In the genomic region with DNA sequence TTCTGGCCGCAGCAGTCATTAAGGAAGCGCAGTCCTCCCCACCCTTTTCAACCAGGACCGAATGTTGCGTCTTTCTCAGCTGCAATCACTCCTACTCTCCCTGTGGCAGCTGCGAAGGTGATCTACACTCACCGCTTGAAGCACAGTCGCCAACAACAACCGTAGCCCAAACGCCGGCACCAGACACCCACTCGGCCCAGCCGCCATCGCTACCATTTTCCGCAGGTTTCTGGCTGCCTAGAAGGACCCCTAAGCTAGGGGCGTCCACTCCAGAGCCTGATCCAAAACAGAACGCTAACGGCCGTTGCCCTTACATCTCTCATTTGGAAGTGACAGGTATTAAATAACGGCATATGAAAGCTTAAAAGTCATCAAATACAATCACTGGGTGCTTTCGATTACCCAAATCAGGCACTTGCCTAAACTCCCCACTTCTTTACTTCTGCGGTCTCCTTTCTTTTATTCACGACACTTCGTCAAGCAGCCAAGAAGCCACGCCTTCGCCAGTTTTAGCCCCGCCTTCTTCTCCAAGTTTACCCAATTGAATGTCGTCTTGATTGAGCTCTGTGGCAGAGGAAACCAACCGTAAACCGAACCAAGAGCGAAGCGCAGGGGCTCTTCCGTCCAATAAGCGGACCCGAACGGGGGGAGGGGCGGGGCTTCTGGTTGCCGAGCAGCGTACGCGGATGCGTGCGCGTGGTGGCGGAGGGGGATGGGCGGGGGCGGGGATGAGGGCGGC, we compare ENCODE assay signal across 1 cellular context.
TF ChIP-seq lines count a peak whose summit lies in the region.

A gene (minus strand): TSS at position 231 of the 739 bp plus-strand sequence. CDS start 15 bp downstream, at position 216.

TF ChIP-seq in H1, 55 proteins besides CTCF, POLR2A, EP300 and RAD21:
- TF ChIP-seq, protein P1, sequence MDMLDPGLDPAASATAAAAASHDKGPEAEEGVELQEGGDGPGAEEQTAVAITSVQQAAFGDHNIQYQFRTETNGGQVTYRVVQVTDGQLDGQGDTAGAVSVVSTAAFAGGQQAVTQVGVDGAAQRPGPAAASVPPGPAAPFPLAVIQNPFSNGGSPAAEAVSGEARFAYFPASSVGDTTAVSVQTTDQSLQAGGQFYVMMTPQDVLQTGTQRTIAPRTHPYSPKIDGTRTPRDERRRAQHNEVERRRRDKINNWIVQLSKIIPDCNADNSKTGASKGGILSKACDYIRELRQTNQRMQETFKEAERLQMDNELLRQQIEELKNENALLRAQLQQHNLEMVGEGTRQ (IDR thresholded peaks at IDR 0.05; ENCODE audit: low read length): no peak
- TF ChIP-seq GABPA (IDR thresholded peaks at IDR 0.05; ENCODE audit: borderline replicate concordance, insufficient read depth, low read length) (no peak), POLR2AphosphoS5 (IDR thresholded peaks at IDR 0.05; ENCODE audit: low read depth, low read length) (peak; percentile 83), SP1 (IDR thresholded peaks at IDR 0.05; ENCODE audit: low read depth, low read length) (peak; percentile 64; the same call in 1 of the 2 replicates), GTF2F1 (IDR thresholded peaks at IDR 0.05; ENCODE audit: borderline replicate concordance, low read depth, low read length) (no peak; the same call in 1 of the 2 replicates), SIX5 (IDR thresholded peaks at IDR 0.05; ENCODE audit: low read depth, low read length) (no peak), POU5F1 (IDR thresholded peaks at IDR 0.05; ENCODE audit: low read depth, low read length) (no peak), JUN (IDR thresholded peaks at IDR 0.05; ENCODE audit: low read depth, low read length) (no peak), BCL11A (IDR thresholded peaks at IDR 0.05; ENCODE audit: low read depth in 2 of 2, low read length in 2 of 2) (no peak), SRF (IDR thresholded peaks at IDR 0.05; ENCODE audit: low read depth, low read length) (no peak), HDAC2 (IDR thresholded peaks at IDR 0.05; ENCODE audit: borderline replicate concordance in 1 of 2, low read depth in 2 of 2, low read length in 2 of 2) (no peak), FOSL1 (IDR thresholded peaks at IDR 0.05; ENCODE audit: insufficient read depth, low read depth, low read length) (no peak), RBBP5 (IDR thresholded peaks at IDR 0.05; ENCODE audit: borderline replicate concordance, low read depth, low read length) (no peak; the same call in 1 of the 2 replicates), ASH2L (IDR thresholded peaks at IDR 0.05; ENCODE audit: low read length) (no peak), EGR1 (IDR thresholded peaks at IDR 0.05; ENCODE audit: borderline replicate concordance, low read depth, low read length) (no peak), SUZ12 (IDR thresholded peaks at IDR 0.05; ENCODE audit: low read length) (no peak), ZNF274 (IDR thresholded peaks at IDR 0.05; ENCODE audit: borderline replicate concordance, extremely low read depth, low read length) (no peak), TAF1 (IDR thresholded peaks at IDR 0.05; ENCODE audit: low read depth, low read length) (peak; percentile 99), BRCA1 (IDR thresholded peaks at IDR 0.05; ENCODE audit: low read depth, low read length) (no peak), RFX5 (IDR thresholded peaks at IDR 0.05; ENCODE audit: borderline replicate concordance, low read depth, low read length) (no peak), NANOG (IDR thresholded peaks at IDR 0.05; ENCODE audit: insufficient read depth, low read depth, low read length, poor library complexity, severe bottlenecking) (no peak), KDM5A (IDR thresholded peaks at IDR 0.05; ENCODE audit: low read length) (peak; percentile 68), CBX8 (IDR thresholded peaks at IDR 0.05; ENCODE audit: borderline replicate concordance, low read depth, low read length) (no peak), CHD1 (IDR thresholded peaks at IDR 0.05; ENCODE audit: low read depth, low read length) (no peak), HDAC6 (IDR thresholded peaks at IDR 0.05; ENCODE audit: low read depth, low read length) (no peak), SP4 (IDR thresholded peaks at IDR 0.05; ENCODE audit: low read length) (peak; percentile 100), KDM4A (IDR thresholded peaks at IDR 0.05; ENCODE audit: low read depth, low read length, severe bottlenecking) (no peak), KDM1A (IDR thresholded peaks at IDR 0.05; ENCODE audit: borderline replicate concordance, low read length) (no peak), CREB1 (IDR thresholded peaks at IDR 0.05) (no peak), MAFK (IDR thresholded peaks at IDR 0.05; ENCODE audit: low read depth, low read length) (no peak), CBX5 (IDR thresholded peaks at IDR 0.05; ENCODE audit: low read depth, low read length) (no peak), TAF7 (optimal IDR thresholded peaks at IDR 0.05; ENCODE audit: borderline replicate concordance, low read depth, low read length) (peak; percentile 94), CHD2 (IDR thresholded peaks at IDR 0.05; ENCODE audit: low read length) (no peak), NRF1 (IDR thresholded peaks at IDR 0.05; ENCODE audit: low read depth, low read length) (no peak), JUND (IDR thresholded peaks at IDR 0.05; ENCODE audit: low read length) (no peak), TEAD4 (IDR thresholded peaks at IDR 0.05; ENCODE audit: low read depth, low read length) (no peak), YY1 (IDR thresholded peaks at IDR 0.05; ENCODE audit: low read depth, low read length) (peak; percentile 96), SIRT6 (IDR thresholded peaks at IDR 0.05; ENCODE audit: low read length) (no peak), RNF2 (IDR thresholded peaks at IDR 0.05; ENCODE audit: borderline replicate concordance, low read depth, low read length, missing control alignments, poor library complexity, severe bottlenecking) (no peak), PHF8 (conservative IDR thresholded peaks at IDR 0.05; ENCODE audit: low read depth, low read length) (peak; percentile 96), SAP30 (IDR thresholded peaks at IDR 0.05; ENCODE audit: insufficient read depth, insufficient replicate concordance, low read length) (no peak), TBP (IDR thresholded peaks at IDR 0.05; ENCODE audit: low read depth, low read length) (peak; percentile 93), CTBP2 (IDR thresholded peaks at IDR 0.05; ENCODE audit: borderline replicate concordance, insufficient read depth, insufficient read length, low read length) (no peak), BACH1 (IDR thresholded peaks at IDR 0.05; ENCODE audit: low read length) (no peak), CEBPB (IDR thresholded peaks at IDR 0.05; ENCODE audit: low read depth, low read length) (no peak), EZH2 (IDR thresholded peaks at IDR 0.05; ENCODE audit: low read depth, low read length, severe bottlenecking) (no peak), SP2 (IDR thresholded peaks at IDR 0.05; ENCODE audit: low read length) (peak; percentile 20; the same call in 1 of the 2 replicates), SIN3A (conservative IDR thresholded peaks at IDR 0.05 in 1 of 2, IDR thresholded peaks at IDR 0.05 in 1 of 2; ENCODE audit: low read depth in 1 of 2, low read length in 2 of 2) (0 out of 4 replicates have a peak, but pooled peaks have one; percentile 61 to 79), RXRA (IDR thresholded peaks at IDR 0.05; ENCODE audit: insufficient read depth, low read depth, low read length) (no peak), TCF12 (IDR thresholded peaks at IDR 0.05; ENCODE audit: low read depth, low read length) (no peak)
- TF ChIP-seq, protein P2, sequence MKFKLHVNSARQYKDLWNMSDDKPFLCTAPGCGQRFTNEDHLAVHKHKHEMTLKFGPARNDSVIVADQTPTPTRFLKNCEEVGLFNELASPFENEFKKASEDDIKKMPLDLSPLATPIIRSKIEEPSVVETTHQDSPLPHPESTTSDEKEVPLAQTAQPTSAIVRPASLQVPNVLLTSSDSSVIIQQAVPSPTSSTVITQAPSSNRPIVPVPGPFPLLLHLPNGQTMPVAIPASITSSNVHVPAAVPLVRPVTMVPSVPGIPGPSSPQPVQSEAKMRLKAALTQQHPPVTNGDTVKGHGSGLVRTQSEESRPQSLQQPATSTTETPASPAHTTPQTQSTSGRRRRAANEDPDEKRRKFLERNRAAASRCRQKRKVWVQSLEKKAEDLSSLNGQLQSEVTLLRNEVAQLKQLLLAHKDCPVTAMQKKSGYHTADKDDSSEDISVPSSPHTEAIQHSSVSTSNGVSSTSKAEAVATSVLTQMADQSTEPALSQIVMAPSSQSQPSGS (IDR thresholded peaks at IDR 0.05; ENCODE audit: low read length): peak; percentile 80; the same call in 1 of the 2 replicates
- TF ChIP-seq, protein P3, sequence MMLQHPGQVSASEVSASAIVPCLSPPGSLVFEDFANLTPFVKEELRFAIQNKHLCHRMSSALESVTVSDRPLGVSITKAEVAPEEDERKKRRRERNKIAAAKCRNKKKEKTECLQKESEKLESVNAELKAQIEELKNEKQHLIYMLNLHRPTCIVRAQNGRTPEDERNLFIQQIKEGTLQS (IDR thresholded peaks at IDR 0.05; ENCODE audit: insufficient read depth, low read depth, low read length): no peak
- TF ChIP-seq, protein P4, sequence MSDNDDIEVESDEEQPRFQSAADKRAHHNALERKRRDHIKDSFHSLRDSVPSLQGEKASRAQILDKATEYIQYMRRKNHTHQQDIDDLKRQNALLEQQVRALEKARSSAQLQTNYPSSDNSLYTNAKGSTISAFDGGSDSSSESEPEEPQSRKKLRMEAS (IDR thresholded peaks at IDR 0.05): peak; percentile 25; the same call in 1 of the 2 replicates
- TF ChIP-seq, protein P5, sequence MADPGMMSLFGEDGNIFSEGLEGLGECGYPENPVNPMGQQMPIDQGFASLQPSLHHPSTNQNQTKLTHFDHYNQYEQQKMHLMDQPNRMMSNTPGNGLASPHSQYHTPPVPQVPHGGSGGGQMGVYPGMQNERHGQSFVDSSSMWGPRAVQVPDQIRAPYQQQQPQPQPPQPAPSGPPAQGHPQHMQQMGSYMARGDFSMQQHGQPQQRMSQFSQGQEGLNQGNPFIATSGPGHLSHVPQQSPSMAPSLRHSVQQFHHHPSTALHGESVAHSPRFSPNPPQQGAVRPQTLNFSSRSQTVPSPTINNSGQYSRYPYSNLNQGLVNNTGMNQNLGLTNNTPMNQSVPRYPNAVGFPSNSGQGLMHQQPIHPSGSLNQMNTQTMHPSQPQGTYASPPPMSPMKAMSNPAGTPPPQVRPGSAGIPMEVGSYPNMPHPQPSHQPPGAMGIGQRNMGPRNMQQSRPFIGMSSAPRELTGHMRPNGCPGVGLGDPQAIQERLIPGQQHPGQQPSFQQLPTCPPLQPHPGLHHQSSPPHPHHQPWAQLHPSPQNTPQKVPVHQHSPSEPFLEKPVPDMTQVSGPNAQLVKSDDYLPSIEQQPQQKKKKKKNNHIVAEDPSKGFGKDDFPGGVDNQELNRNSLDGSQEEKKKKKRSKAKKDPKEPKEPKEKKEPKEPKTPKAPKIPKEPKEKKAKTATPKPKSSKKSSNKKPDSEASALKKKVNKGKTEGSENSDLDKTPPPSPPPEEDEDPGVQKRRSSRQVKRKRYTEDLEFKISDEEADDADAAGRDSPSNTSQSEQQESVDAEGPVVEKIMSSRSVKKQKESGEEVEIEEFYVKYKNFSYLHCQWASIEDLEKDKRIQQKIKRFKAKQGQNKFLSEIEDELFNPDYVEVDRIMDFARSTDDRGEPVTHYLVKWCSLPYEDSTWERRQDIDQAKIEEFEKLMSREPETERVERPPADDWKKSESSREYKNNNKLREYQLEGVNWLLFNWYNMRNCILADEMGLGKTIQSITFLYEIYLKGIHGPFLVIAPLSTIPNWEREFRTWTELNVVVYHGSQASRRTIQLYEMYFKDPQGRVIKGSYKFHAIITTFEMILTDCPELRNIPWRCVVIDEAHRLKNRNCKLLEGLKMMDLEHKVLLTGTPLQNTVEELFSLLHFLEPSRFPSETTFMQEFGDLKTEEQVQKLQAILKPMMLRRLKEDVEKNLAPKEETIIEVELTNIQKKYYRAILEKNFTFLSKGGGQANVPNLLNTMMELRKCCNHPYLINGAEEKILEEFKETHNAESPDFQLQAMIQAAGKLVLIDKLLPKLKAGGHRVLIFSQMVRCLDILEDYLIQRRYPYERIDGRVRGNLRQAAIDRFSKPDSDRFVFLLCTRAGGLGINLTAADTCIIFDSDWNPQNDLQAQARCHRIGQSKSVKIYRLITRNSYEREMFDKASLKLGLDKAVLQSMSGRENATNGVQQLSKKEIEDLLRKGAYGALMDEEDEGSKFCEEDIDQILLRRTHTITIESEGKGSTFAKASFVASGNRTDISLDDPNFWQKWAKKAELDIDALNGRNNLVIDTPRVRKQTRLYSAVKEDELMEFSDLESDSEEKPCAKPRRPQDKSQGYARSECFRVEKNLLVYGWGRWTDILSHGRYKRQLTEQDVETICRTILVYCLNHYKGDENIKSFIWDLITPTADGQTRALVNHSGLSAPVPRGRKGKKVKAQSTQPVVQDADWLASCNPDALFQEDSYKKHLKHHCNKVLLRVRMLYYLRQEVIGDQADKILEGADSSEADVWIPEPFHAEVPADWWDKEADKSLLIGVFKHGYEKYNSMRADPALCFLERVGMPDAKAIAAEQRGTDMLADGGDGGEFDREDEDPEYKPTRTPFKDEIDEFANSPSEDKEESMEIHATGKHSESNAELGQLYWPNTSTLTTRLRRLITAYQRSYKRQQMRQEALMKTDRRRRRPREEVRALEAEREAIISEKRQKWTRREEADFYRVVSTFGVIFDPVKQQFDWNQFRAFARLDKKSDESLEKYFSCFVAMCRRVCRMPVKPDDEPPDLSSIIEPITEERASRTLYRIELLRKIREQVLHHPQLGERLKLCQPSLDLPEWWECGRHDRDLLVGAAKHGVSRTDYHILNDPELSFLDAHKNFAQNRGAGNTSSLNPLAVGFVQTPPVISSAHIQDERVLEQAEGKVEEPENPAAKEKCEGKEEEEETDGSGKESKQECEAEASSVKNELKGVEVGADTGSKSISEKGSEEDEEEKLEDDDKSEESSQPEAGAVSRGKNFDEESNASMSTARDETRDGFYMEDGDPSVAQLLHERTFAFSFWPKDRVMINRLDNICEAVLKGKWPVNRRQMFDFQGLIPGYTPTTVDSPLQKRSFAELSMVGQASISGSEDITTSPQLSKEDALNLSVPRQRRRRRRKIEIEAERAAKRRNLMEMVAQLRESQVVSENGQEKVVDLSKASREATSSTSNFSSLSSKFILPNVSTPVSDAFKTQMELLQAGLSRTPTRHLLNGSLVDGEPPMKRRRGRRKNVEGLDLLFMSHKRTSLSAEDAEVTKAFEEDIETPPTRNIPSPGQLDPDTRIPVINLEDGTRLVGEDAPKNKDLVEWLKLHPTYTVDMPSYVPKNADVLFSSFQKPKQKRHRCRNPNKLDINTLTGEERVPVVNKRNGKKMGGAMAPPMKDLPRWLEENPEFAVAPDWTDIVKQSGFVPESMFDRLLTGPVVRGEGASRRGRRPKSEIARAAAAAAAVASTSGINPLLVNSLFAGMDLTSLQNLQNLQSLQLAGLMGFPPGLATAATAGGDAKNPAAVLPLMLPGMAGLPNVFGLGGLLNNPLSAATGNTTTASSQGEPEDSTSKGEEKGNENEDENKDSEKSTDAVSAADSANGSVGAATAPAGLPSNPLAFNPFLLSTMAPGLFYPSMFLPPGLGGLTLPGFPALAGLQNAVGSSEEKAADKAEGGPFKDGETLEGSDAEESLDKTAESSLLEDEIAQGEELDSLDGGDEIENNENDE (IDR thresholded peaks at IDR 0.05; ENCODE audit: insufficient replicate concordance, low read length): no peak
- TF ChIP-seq, protein P6, sequence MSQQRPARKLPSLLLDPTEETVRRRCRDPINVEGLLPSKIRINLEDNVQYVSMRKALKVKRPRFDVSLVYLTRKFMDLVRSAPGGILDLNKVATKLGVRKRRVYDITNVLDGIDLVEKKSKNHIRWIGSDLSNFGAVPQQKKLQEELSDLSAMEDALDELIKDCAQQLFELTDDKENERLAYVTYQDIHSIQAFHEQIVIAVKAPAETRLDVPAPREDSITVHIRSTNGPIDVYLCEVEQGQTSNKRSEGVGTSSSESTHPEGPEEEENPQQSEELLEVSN (IDR thresholded peaks at IDR 0.05): no peak
TF ChIP-seq in H1: peak in this region for 13.
